8 cellular contexts compared by ENCODE assay signal in the genomic region with DNA sequence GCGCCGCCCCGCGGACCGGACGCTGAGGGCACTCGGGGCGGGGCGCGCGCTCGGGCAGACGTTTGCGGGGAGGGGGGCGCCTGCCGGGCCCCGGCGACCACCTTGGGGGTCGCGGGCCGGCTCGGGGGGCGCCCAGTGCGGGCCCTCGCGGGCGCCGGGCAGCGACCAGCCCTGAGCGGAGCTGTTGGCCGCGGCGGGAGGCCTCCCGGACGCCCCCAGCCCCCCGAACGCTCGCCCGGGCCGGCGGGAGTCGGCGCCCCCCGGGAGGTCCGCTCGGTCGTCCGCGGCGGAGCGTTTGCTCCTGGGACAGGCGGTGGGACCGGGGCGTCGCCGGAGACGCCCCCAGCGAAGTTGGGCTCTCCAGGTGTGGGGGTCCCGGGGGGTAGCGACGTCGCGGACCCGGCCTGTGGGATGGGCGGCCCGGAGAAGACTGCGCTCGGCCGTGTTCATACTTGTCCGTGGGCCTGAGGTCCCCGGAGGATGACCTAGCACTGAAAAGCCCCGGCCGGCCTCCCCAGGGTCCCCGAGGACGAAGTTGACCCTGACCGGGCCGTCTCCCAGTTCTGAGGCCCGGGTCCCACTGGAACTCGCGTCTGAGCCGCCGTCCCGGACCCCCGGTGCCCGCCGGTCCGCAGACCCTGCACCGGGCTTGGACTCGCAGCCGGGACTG. TPM values are rescaled to one million over a fixed set of nuclear protein-coding genes. Genes with fewer than 3 reads are reported as not detected.
DNase-seq lines count a peak whose midpoint lies in the region; ATAC-seq, FAIRE-seq and TF ChIP-seq lines count a peak whose summit lies in the region.

No MANE protein-coding gene starts in this region.

- peaks cover 27% of the 10 kb centered on the region for H3K79me2 ChIP-seq in ACC112 (ENCODE audit: control insufficient read depth, insufficient read depth, low read length, unreplicated experiment)

- H3K9me3 ChIP-seq in HUES64 (ENCODE audit: insufficient read depth, low read depth, low read length), result no peaks in the 10 kb centered on the region
- H3K9me3 ChIP-seq in mononuclear cell (ENCODE audit: low read depth, low read length), result no peaks in the 10 kb centered on the region

- H3K9ac ChIP-seq in HUES64 (ENCODE audit: low read depth, low read length), result peak overlapping the region; percentile 84

- no peak for ATAC-seq in HG02884 (IDR thresholded peaks at IDR 0.05; ENCODE audit: unreplicated experiment)
- no peak for ATAC-seq in HG03457 (IDR thresholded peaks at IDR 0.05; ENCODE audit: unreplicated experiment)

- FAIRE-seq in bronchial epithelial cell (lab: Jason Lieb, UNC), result no peak

- H2AFZ ChIP-seq in ACC112 (ENCODE audit: low read length, unreplicated experiment), result no peak overlapping the region

- H3K4me3 ChIP-seq in ACC112 (ENCODE audit: low read depth, low read length) (peak overlapping the region; percentile 94), HUES64 (ENCODE audit: low read length) (peak overlapping the region; percentile 75), bronchial epithelial cell (ENCODE audit: low read depth, low read length) (peak overlapping the region; percentile 69), mononuclear cell (ENCODE audit: low read length) (peak overlapping the region; percentile 62)

- H3K27ac ChIP-seq in ACC112 (ENCODE audit: low read depth, low read length) (peak overlapping the region; percentile 19; the same call in 1 of the 2 replicates), HUES64 (ENCODE audit: low read depth, low read length) (no peak overlapping the region)

- no peak for TF ChIP-seq CTCF in bronchial epithelial cell (IDR thresholded peaks at IDR 0.05; ENCODE audit: insufficient read depth, low read length, severe bottlenecking)

- H3K27me3 ChIP-seq in ACC112 (ENCODE audit: insufficient read depth, low read length) (no peaks in the 10 kb centered on the region), HUES64 (ENCODE audit: insufficient read depth, low read length) (no peaks in the 10 kb centered on the region), bronchial epithelial cell (ENCODE audit: control insufficient read depth, insufficient read depth, low read length) (no peaks in the 10 kb centered on the region), mononuclear cell (ENCODE audit: insufficient read depth, low read length) (no peaks in the 10 kb centered on the region)

- DNase-seq in bronchial epithelial cell (ENCODE audit: low read depth) (no peak), NCI-H1436 treated with DMSO at 0.1 percent for 48 hours (lab: John Stamatoyannopoulos, UW) (no peak), cerebellar nuclear complex (lab: John Stamatoyannopoulos, UW) (no peak)

- H3K36me3 ChIP-seq in ACC112 (ENCODE audit: insufficient read depth, low read length) (no peaks in the 10 kb centered on the region), HUES64 (ENCODE audit: insufficient read depth, low read length) (peaks cover 4% of the 10 kb centered on the region; the same call in 1 of the 2 replicates), bronchial epithelial cell (ENCODE audit: control insufficient read depth, insufficient read depth, low read length) (peaks cover 4% of the 10 kb centered on the region)

- H3K4me1 ChIP-seq in ACC112 (ENCODE audit: control insufficient read depth, insufficient read depth, low read length, unreplicated experiment) (peaks cover 3% of the 10 kb centered on the region), HUES64 (ENCODE audit: insufficient read depth, low read length) (0 out of 2 replicates have a peak, but pooled peaks cover 6% of the 10 kb centered on the region), mononuclear cell (ENCODE audit: insufficient read depth, low read length) (peaks cover 65% of the 10 kb centered on the region)

- WGBS in HUES64, result under 1% methylated on average over 90 of the region's 90 CpGs

RNA-seq across cellular contexts. Expression of a gene that starts 0.6 kb away (rescaled TPM):
- polyA plus RNA-seq in HUES64 (2013, experiment 1 of 2), result 42.9 TPM
- 36.7 TPM for polyA plus RNA-seq in HUES64 (2013, experiment 2 of 2)
- 110 and 117 TPM in 2 replicates for total RNA-seq in bronchial epithelial cell
- 36.7 TPM for total RNA-seq in mononuclear cell

RNA-seq across cellular contexts. Expression of a gene that starts 31.6 kb away (rescaled TPM):
- 7.7 TPM for polyA plus RNA-seq in HUES64 (2013, experiment 1 of 2)
- polyA plus RNA-seq in HUES64 (2013, experiment 2 of 2), result 10.9 TPM
- total RNA-seq in bronchial epithelial cell (1.2 and 2.9 TPM in 2 replicates), mononuclear cell (not detected)

RNA-seq across cellular contexts. Expression of a gene that starts 32.1 kb away (rescaled TPM):
- polyA plus RNA-seq in HUES64 (2013, experiment 1 of 2), result 14.5 TPM
- polyA plus RNA-seq in HUES64 (2013, experiment 2 of 2), result 14.1 TPM
- total RNA-seq in bronchial epithelial cell, result 16.8 and 22.8 TPM in 2 replicates
- total RNA-seq in mononuclear cell, result 53.8 TPM

RNA-seq across cellular contexts. Expression of a gene that starts 35.4 kb away (rescaled TPM):
- polyA plus RNA-seq in HUES64 (2013, experiment 1 of 2), result 131 TPM
- 132 TPM for polyA plus RNA-seq in HUES64 (2013, experiment 2 of 2)
- total RNA-seq in bronchial epithelial cell, result 8.7 and 14.8 TPM in 2 replicates
- 10.4 TPM for total RNA-seq in mononuclear cell

RNA-seq across cellular contexts. Expression of a gene that starts 42.2 kb away (rescaled TPM):
- polyA plus RNA-seq in HUES64 (2013, experiment 1 of 2), result 116 TPM
- polyA plus RNA-seq in HUES64 (2013, experiment 2 of 2), result 108 TPM
- total RNA-seq in bronchial epithelial cell (15.8 and 31.1 TPM in 2 replicates), mononuclear cell (67.0 TPM)
